Comparison of ENCODE assay signal across 8 cellular contexts in genomic region chr5:100535060-100536005, GRCh38. TPM values are rescaled to one million over a fixed set of nuclear protein-coding genes. Genes with fewer than 3 reads are reported as not detected.
DNase-seq lines count a peak whose midpoint lies in the region; ATAC-seq and TF ChIP-seq lines count a peak whose summit lies in the region.

Gene FAM174A, plus strand, starts transcription at chr5:100535374. Its CDS starts 157 bp downstream, at chr5:100535531.

- ATAC-seq in GM19324 (IDR thresholded peaks at IDR 0.05; ENCODE audit: low FRiP score, unreplicated experiment) (peak; percentile 100), HG03469 (IDR thresholded peaks at IDR 0.05; ENCODE audit: unreplicated experiment) (peak; percentile 97), left lung (peak; percentile 96)

- peaks cover 24% of the 10 kb centered on the region for H3K9me3 Mint-ChIP-seq in dendritic cell treated with granulocyte-macrophage colony-stimulating factor and Interleukin-4, amounts not matched to agents 40 ng/mL and 50 ng/mL, for 4 days

- H3K4me3 ChIP-seq in BE2C (ENCODE audit: low read depth, low read length) (peak within 1 kb of the TSS; percentile 81), left lung (peak within 1 kb of the TSS; percentile 70 to 96)

- TF ChIP-seq CTCF in BE2C (IDR thresholded peaks at IDR 0.05; ENCODE audit: low read depth, low read length) (no peak), left lung (IDR thresholded peaks at IDR 0.05) (no peak)

- H3K36me3 Mint-ChIP-seq in dendritic cell treated with granulocyte-macrophage colony-stimulating factor and Interleukin-4, amounts not matched to agents 40 ng/mL and 50 ng/mL, for 4 days (ENCODE audit: low read depth) = peaks cover 8% of the 10 kb centered on the region

- H3K27me3 ChIP-seq in BE2C = no peaks in the 10 kb centered on the region
- H3K27me3 ChIP-seq in left lung = no peaks in the 10 kb centered on the region

- H3K27ac Mint-ChIP-seq in dendritic cell treated with granulocyte-macrophage colony-stimulating factor and Interleukin-4, amounts not matched to agents 40 ng/mL and 50 ng/mL, for 4 days = peak within 1 kb of the TSS; percentile 89

- intact Hi-C loops in dendritic cell treated with granulocyte-macrophage colony-stimulating factor and Interleukin-4, amounts not matched to agents 40 ng/mL and 50 ng/mL, for 4 days (cut with micrococcal nuclease) = loop anchor here (2.0 kb wide), 1 partner anchor 367 kb away; the partner anchor contains the start of gene ST8SIA4
- intact Hi-C loops in left lung (cut with DNase I) = no loop called here

- H3K27ac ChIP-seq in left lung = peak within 1 kb of the TSS; percentile 86 to 90

- no peaks in the 10 kb centered on the region for H3K36me3 ChIP-seq in BE2C
- no peaks in the 10 kb centered on the region for H3K36me3 ChIP-seq in left lung

- H3K4me3 Mint-ChIP-seq in dendritic cell treated with granulocyte-macrophage colony-stimulating factor and Interleukin-4, amounts not matched to agents 40 ng/mL and 50 ng/mL, for 4 days = peak within 1 kb of the TSS; percentile 90

- peaks cover 12% of the 10 kb centered on the region for H3K4me1 Mint-ChIP-seq in dendritic cell treated with granulocyte-macrophage colony-stimulating factor and Interleukin-4, amounts not matched to agents 40 ng/mL and 50 ng/mL, for 4 days (ENCODE audit: low read depth)

- no peaks in the 10 kb centered on the region for H3K27me3 Mint-ChIP-seq in dendritic cell treated with granulocyte-macrophage colony-stimulating factor and Interleukin-4, amounts not matched to agents 40 ng/mL and 50 ng/mL, for 4 days

- H3K4me1 ChIP-seq in BE2C = no peaks in the 10 kb centered on the region
- H3K4me1 ChIP-seq in left lung = peaks cover 10 to 40% of the 10 kb centered on the region in 2 donors

- peak; percentile 97 for DNase-seq in BE2C
- DNase-seq in NCI-H526 treated with DMSO at 0.1 percent for 48 hours (lab: John Stamatoyannopoulos, UW) = peak; percentile 76
- DNase-seq in activated CD4-positive, alpha-beta T cell treated with anti-CD3 and anti-CD28 coated beads, Interleukin-2, amount 50 U/mL, for 1 hour = peak; percentile 93
- DNase-seq in left lung = peak; percentile 96 to 97
- DNase-seq in stimulated activated CD4-positive, alpha-beta T cell treated with anti-CD3 and anti-CD28 coated beads, Interleukin-2, amount 100 ng/mL, for 48 hours = peak; percentile 90 to 94

- H3K9me3 ChIP-seq in BE2C = no peaks in the 10 kb centered on the region
- H3K9me3 ChIP-seq in left lung = peaks cover 0 to 15% of the 10 kb centered on the region in 2 donors

RNA-seq across cellular contexts. Expression of gene FAM174A, which starts in this region (rescaled TPM):
- 16.5 TPM for polyA plus RNA-seq in BE2C (2012; ENCODE audit: insufficient read depth, insufficient read length, low read depth)
- 10 to 100 TPM; 17.4 to 21.5 TPM for total RNA-seq in left lung

Comparison
In these comparisons a context has a peak if more than half of its experiments do, and no peak if none do; other contexts are left out.
1. Peak in every context shown above with its lines: DNase-seq, ATAC-seq, H3K4me3 ChIP-seq and H3K27ac ChIP-seq.